In genomic region chr1:227902641-227902990, GRCh38 we compare ENCODE assay signal across 21 cellular contexts. TPM values are rescaled to one million over a fixed set of nuclear protein-coding genes. Genes with fewer than 3 reads are reported as not detected.
DNase-seq lines count a peak whose midpoint lies in the region; ATAC-seq, FAIRE-seq and TF ChIP-seq lines count a peak whose summit lies in the region.
"Had no signal": no experiment of that assay in that cellular context is flagged by ENCODE, and none has a peak within 500 bp of the region (broad histone marks: within the 10 kb centered on the region; RNA-seq: fewer than 3 reads in every experiment).

No MANE protein-coding gene starts in this region.

- FAIRE-seq in astrocyte (lab: Jason Lieb, UNC): no peak
- FAIRE-seq: GM12891, H54 had no signal

- 89% methylated on average over 9 of the region's 9 CpGs for WGBS in right cardiac atrium
- WGBS in psoas muscle, 3 donors: 95 to 97% (median 97%) methylated on average over 9 of the region's 9 CpGs

- H3K36me3 ChIP-seq in HCT116 (ENCODE audit: control insufficient read depth in 1 of 2, insufficient read depth in 2 of 2, low read length in 2 of 2) (no peaks in the 10 kb centered on the region), astrocyte (ENCODE audit: insufficient read depth, low read length) (no peaks in the 10 kb centered on the region), psoas muscle (ENCODE audit: insufficient read depth in 1 of 2, low read depth in 1 of 2) (no peaks in the 10 kb centered on the region)
- H3K36me3 ChIP-seq: BLaER1 treated with 17β-estradiol and CSF1 and Interleukin-3, amounts not matched to agents 10 nM and 100 nM had no signal

- H3K4me2 ChIP-seq in HCT116 (ENCODE audit: low read length): peak overlapping the region; percentile 4; the same call in 1 of the 2 replicates
- no peak overlapping the region for H3K4me2 ChIP-seq in astrocyte (ENCODE audit: low read length)
- H3K4me2 ChIP-seq: BLaER1 treated with 17β-estradiol and CSF1 and Interleukin-3, amounts not matched to agents 10 nM and 100 nM had no signal

- peaks cover 1% of the 10 kb centered on the region for H3K27me3 Mint-ChIP-seq in astrocyte (ENCODE audit: low read depth, unreplicated experiment)

- H3K27ac Mint-ChIP-seq in astrocyte (ENCODE audit: unreplicated experiment): no peak overlapping the region
- H3K27ac Mint-ChIP-seq: CD8-positive, alpha-beta T cell had no signal

- RAD21 ChIA-PET in HCT116 (lab: Charles Lee; ENCODE audit: low non-redundant PET in 1 of 2, low total read pairs in 2 of 2, uncharacterized antibody in 2 of 2, unreplicated experiment in 2 of 2): no interaction called here

- H3K9ac ChIP-seq in HCT116 (ENCODE audit: low read length) (no peak overlapping the region), astrocyte (ENCODE audit: low read length) (no peak overlapping the region)
- H3K9ac ChIP-seq: BLaER1 treated with 17β-estradiol and CSF1 and Interleukin-3, amounts not matched to agents 10 nM and 100 nM had no signal

- H3K4me3 Mint-ChIP-seq in astrocyte (ENCODE audit: unreplicated experiment): no peak overlapping the region
- H3K4me3 Mint-ChIP-seq: CD8-positive, alpha-beta T cell had no signal

- H3K9me3 ChIP-seq in HCT116 (ENCODE audit: control insufficient read depth in 1 of 2, insufficient read depth in 1 of 2, low read depth in 1 of 2, low read length in 2 of 2) (no peaks in the 10 kb centered on the region), astrocyte (ENCODE audit: insufficient read depth, low read depth, low read length) (no peaks in the 10 kb centered on the region), right cardiac atrium (ENCODE audit: control insufficient read depth, low read length) (no peaks in the 10 kb centered on the region), psoas muscle (no peaks in the 10 kb centered on the region)
- H3K9me3 ChIP-seq: BLaER1 treated with 17β-estradiol and CSF1 and Interleukin-3, amounts not matched to agents 10 nM and 100 nM had no signal

- TF ChIP-seq CTCF in HCT116 (IDR thresholded peaks at IDR 0.05 in 2 of 3, conservative IDR thresholded peaks at IDR 0.05 in 1 of 3; ENCODE audit: borderline replicate concordance in 1 of 3, insufficient read depth in 1 of 3, low read depth in 2 of 3, low read length in 2 of 3) (no peak), astrocyte (IDR thresholded peaks at IDR 0.05; ENCODE audit: insufficient read depth, low read depth, low read length) (no peak), psoas muscle (IDR thresholded peaks at IDR 0.05) (no peak)

- POLR2A ChIA-PET in HCT116 (lab: Charles Lee): no interaction called here

- ATAC-seq in HCT116 (no peak; the same call in 1 of the 2 replicates), right cardiac atrium (no peak), psoas muscle (no peak), GM18907 (IDR thresholded peaks at IDR 0.05; ENCODE audit: unreplicated experiment) (no peak), GM21529 (IDR thresholded peaks at IDR 0.05; ENCODE audit: unreplicated experiment) (no peak)
- ATAC-seq: CD8-positive, alpha-beta T cell had no signal

- H3K79me2 ChIP-seq in HCT116 (ENCODE audit: insufficient read depth, low read length): no peaks in the 10 kb centered on the region
- no peaks in the 10 kb centered on the region for H3K79me2 ChIP-seq in astrocyte (ENCODE audit: insufficient read depth, low read length)

- H3K9me2 ChIP-seq in HCT116 (ENCODE audit: insufficient read depth): no peaks in the 10 kb centered on the region

- no peak overlapping the region for H3K4me3 ChIP-seq in HCT116 (replicated peaks in 1 of 2; ENCODE audit: low read depth in 1 of 2, low read length in 2 of 2)
- no peak overlapping the region for H3K4me3 ChIP-seq in astrocyte (ENCODE audit: insufficient read depth, low read depth, low read length)
- no peak overlapping the region for H3K4me3 ChIP-seq in right cardiac atrium (ENCODE audit: low read length)
- no peak overlapping the region for H3K4me3 ChIP-seq in psoas muscle
- H3K4me3 ChIP-seq: BLaER1 treated with 17β-estradiol and CSF1 and Interleukin-3, amounts not matched to agents 10 nM and 100 nM; SK-N-MC had no signal

- BruUV-seq in HCT116 (replicated peaks; lab: Mats Ljungman, UMichigan): no TSS peak

- H3K9me3 Mint-ChIP-seq in astrocyte (ENCODE audit: unreplicated experiment): peaks cover 3% of the 10 kb centered on the region
- H3K9me3 Mint-ChIP-seq: CD8-positive, alpha-beta T cell had no signal

- H3K4me1 Mint-ChIP-seq in astrocyte (ENCODE audit: low read depth, unreplicated experiment): peaks cover 2% of the 10 kb centered on the region

- DNase-seq in HCT116 (ENCODE audit: low read depth, low spot score): no peak
- DNase-seq in astrocyte (ENCODE audit: low read depth): no peak
- DNase-seq in right cardiac atrium: peak in 2 of 3 donors; percentile 6 to 32
- DNase-seq in psoas muscle: peak; percentile 12 to 31
- DNase-seq in activated CD4-positive, alpha-beta T cell treated with anti-CD3 and anti-CD28 coated beads, Interleukin-2, amount 50 U/mL, for 48 hours: no peak
- DNase-seq: DMS153, KBM-7, MM.1S, NCI-H1048, NCI-H1417 treated with DMSO at 0.1 percent for 48 hours, NCI-H187, NCI-H446, NCI-H526, SHP77 had no signal

- intact Hi-C loops in HCT116 (cut with micrococcal nuclease) (no loop called here), right cardiac atrium (cut with DNase I) (no loop called here), psoas muscle (cut with DNase I) (no loop called here)

- CTCF ChIA-PET in HCT116 (lab: Charles Lee): no interaction called here

- H3K27me3 ChIP-seq in HCT116 (ENCODE audit: insufficient read depth, low read length): no peaks in the 10 kb centered on the region
- H3K27me3 ChIP-seq in astrocyte (ENCODE audit: insufficient read depth, low read length): no peaks in the 10 kb centered on the region
- no peaks in the 10 kb centered on the region for H3K27me3 ChIP-seq in right cardiac atrium (ENCODE audit: control insufficient read depth, insufficient read depth)
- no peaks in the 10 kb centered on the region for H3K27me3 ChIP-seq in psoas muscle (ENCODE audit: insufficient read depth in 3 of 3, low read length in 2 of 3)
- H3K27me3 ChIP-seq: BLaER1 treated with 17β-estradiol and CSF1 and Interleukin-3, amounts not matched to agents 10 nM and 100 nM had no signal

- H4K20me1 ChIP-seq in HCT116 (ENCODE audit: insufficient read depth) (no peaks in the 10 kb centered on the region), astrocyte (ENCODE audit: insufficient read depth, low read length) (no peaks in the 10 kb centered on the region)
- H4K20me1 ChIP-seq: BLaER1 treated with 17β-estradiol and CSF1 and Interleukin-3, amounts not matched to agents 10 nM and 100 nM had no signal

- no peak for TF ChIP-seq POLR2A in HCT116 (IDR thresholded peaks at IDR 0.05; ENCODE audit: borderline replicate concordance, extremely low read depth, insufficient read depth, insufficient read length)

- H3K4me1 ChIP-seq in HCT116 (ENCODE audit: control insufficient read depth in 1 of 2, insufficient read depth in 2 of 2, low read length in 2 of 2) (peaks cover 0 to 9% of the 10 kb centered on the region in 2 experiments; a peak in 3 of 4 replicates), astrocyte (ENCODE audit: insufficient read depth, low read length) (peaks cover 3% of the 10 kb centered on the region), right cardiac atrium (ENCODE audit: control insufficient read depth, insufficient read depth, low read length) (no peaks in the 10 kb centered on the region), psoas muscle (no peaks in the 10 kb centered on the region)

- no peaks in the 10 kb centered on the region for H3K36me3 Mint-ChIP-seq in astrocyte (ENCODE audit: low read depth, unreplicated experiment)
- H3K36me3 Mint-ChIP-seq: CD8-positive, alpha-beta T cell had no signal

- TF ChIP-seq RAD21 in HCT116 (IDR thresholded peaks at IDR 0.05; ENCODE audit: low read depth): no peak

- H2AFZ ChIP-seq in HCT116 (ENCODE audit: low read depth, low read length, poor library complexity, severe bottlenecking) (no peak overlapping the region), astrocyte (ENCODE audit: low read depth, low read length) (peak overlapping the region; percentile 47)

- H3K27ac ChIP-seq in HCT116 (ENCODE audit: low read depth, low read length): no peak overlapping the region
- no peak overlapping the region for H3K27ac ChIP-seq in astrocyte (ENCODE audit: low read depth, low read length)
- H3K27ac ChIP-seq in right cardiac atrium (ENCODE audit: low read length): no peak overlapping the region
- no peak overlapping the region for H3K27ac ChIP-seq in psoas muscle
- H3K27ac ChIP-seq: BLaER1 treated with 17β-estradiol and CSF1 and Interleukin-3, amounts not matched to agents 10 nM and 100 nM; SK-N-MC had no signal

TF ChIP-seq in HCT116, 20 proteins besides CTCF, POLR2A, EP300 and RAD21 (continues in another document):
- TF ChIP-seq SRF (IDR thresholded peaks at IDR 0.05; ENCODE audit: low read depth) (no peak), EZH2phosphoT487 (IDR thresholded peaks at IDR 0.05; ENCODE audit: borderline replicate concordance) (no peak), TCF7L2 (IDR thresholded peaks at IDR 0.05; ENCODE audit: borderline replicate concordance, extremely low read depth, insufficient read depth, insufficient read length) (no peak), FOSL1 (IDR thresholded peaks at IDR 0.05; ENCODE audit: low read depth) (no peak), EGR1 (IDR thresholded peaks at IDR 0.05; ENCODE audit: low read depth) (no peak), SP1 (IDR thresholded peaks at IDR 0.05; ENCODE audit: low read depth) (no peak), ATF3 (IDR thresholded peaks at IDR 0.05) (no peak), ZFX (IDR thresholded peaks at IDR 0.05) (no peak), CBX3 (IDR thresholded peaks at IDR 0.05; ENCODE audit: low read depth) (no peak), POLR2AphosphoS5 (IDR thresholded peaks at IDR 0.05; ENCODE audit: low read depth, low read length) (no peak), SIN3A (IDR thresholded peaks at IDR 0.05; ENCODE audit: low read depth) (no peak), EZH2 (IDR thresholded peaks at IDR 0.05) (no peak), ZNF274 (IDR thresholded peaks at IDR 0.05; ENCODE audit: low read depth, low read length) (no peak)
- TF ChIP-seq, protein P1, sequence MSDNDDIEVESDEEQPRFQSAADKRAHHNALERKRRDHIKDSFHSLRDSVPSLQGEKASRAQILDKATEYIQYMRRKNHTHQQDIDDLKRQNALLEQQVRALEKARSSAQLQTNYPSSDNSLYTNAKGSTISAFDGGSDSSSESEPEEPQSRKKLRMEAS (IDR thresholded peaks at IDR 0.05): no peak

RNA-seq across cellular contexts. Expression of gene WNT9A, which starts 45.1 kb away (rescaled TPM):
- total RNA-seq in HCT116 (2021; ENCODE audit: unreplicated experiment): 5.6 TPM
- polyA plus RNA-seq in HCT116 (2012): 4.5 and 6.5 TPM in 2 replicates
- total RNA-seq in astrocyte: 2.6 and 4.1 TPM in 2 replicates
- total RNA-seq in right cardiac atrium: 1 to 10 TPM in 2 of 4 donors, under 1 TPM in 2; 0.60 to 1.8 (median 1.2) TPM
- polyA plus RNA-seq in right cardiac atrium: 0.63 TPM
- total RNA-seq in psoas muscle: 10 to 100 TPM in 3 of 4 donors, 1 to 10 TPM in 1; 7.6 to 49.7 (median 23.1) TPM
- 10 to 100 TPM in 2 of 3 donors, 1 to 10 TPM in 1; 7.9 to 25.8 (median 18.1) TPM for polyA plus RNA-seq in psoas muscle
- total RNA-seq: CD8-positive, alpha-beta T cell had no signal

Comparison
In these comparisons a context has a peak if more than half of its experiments do, and no peak if none do; other contexts are left out.
1. DNase-seq: peak in right cardiac atrium (2 of 3) and psoas muscle (2 of 2); none in HCT116 (single experiment), astrocyte (single experiment) and activated CD4-positive, alpha-beta T cell treated with anti-CD3 and anti-CD28 coated beads, Interleukin-2, amount 50 U/mL, for 48 hours (0 of 2).